Comparison of ENCODE assay signal across 15 cellular contexts in genomic region chr2:61229936-61230335, GRCh38.
DNase-seq lines count a peak whose midpoint lies in the region; ATAC-seq and TF ChIP-seq lines count a peak whose summit lies in the region.
"Had no signal": no experiment of that assay in that cellular context is flagged by ENCODE, and none has a peak within 500 bp of the region (broad histone marks: within the 10 kb centered on the region; RNA-seq: fewer than 3 reads in every experiment).

No MANE protein-coding gene starts in this region.

- DNase-seq in activated T-cell treated with anti-CD3 and anti-CD28 coated beads, Interleukin-2, amount 50 U/mL, for 72 hours, result no peak
- no peak for DNase-seq in activated T-cell treated with anti-CD3 and anti-CD28 coated beads, Interleukin-2, amount 50 U/mL, for 1 hour
- DNase-seq in amniotic epithelial cell (ENCODE audit: low read depth), result peak; percentile 63
- DNase-seq in fibroblast of the aortic adventitia (ENCODE audit: low read depth), result peak; percentile 4
- peak; percentile 6 for DNase-seq in skeletal muscle cell (ENCODE audit: low read depth)
- DNase-seq in NCI-H524 treated with DMSO at 0.1 percent for 48 hours (lab: John Stamatoyannopoulos, UW), result no peak
- DNase-seq in SIG-M5 treated with dmso at 0.1 percent for 504 hours (lab: John Stamatoyannopoulos, UW; ENCODE audit: unreplicated experiment), result no peak
- DNase-seq in foreskin keratinocyte, result no peak
- DNase-seq: CD4-positive, CD25-positive, alpha-beta regulatory T cell; DMS53; H7 had no signal

- H3K27ac ChIP-seq in foreskin keratinocyte, result no peak overlapping the region
- H3K27ac ChIP-seq: 22Rv1; BLaER1 treated with 17β-estradiol and CSF1 and Interleukin-3, amounts not matched to agents 10 nM and 100 nM had no signal

- no peak overlapping the region for H3K4me3 Mint-ChIP-seq in activated T-cell treated with anti-CD3 and anti-CD28 coated beads, Interleukin-2, amount 50 U/mL, for 72 hours
- H3K4me3 Mint-ChIP-seq: GM23338 had no signal

- peak overlapping the region; percentile 34 for H3K27ac Mint-ChIP-seq in activated T-cell treated with anti-CD3 and anti-CD28 coated beads, Interleukin-2, amount 50 U/mL, for 72 hours
- H3K27ac Mint-ChIP-seq: CD4-positive, CD25-positive, alpha-beta regulatory T cell; GM23338 had no signal

- no peak overlapping the region for H3K4me3 ChIP-seq in fibroblast of the aortic adventitia (ENCODE audit: low read depth, low read length)
- no peak overlapping the region for H3K4me3 ChIP-seq in skeletal muscle cell (ENCODE audit: low read depth, low read length)
- H3K4me3 ChIP-seq: BLaER1 treated with 17β-estradiol and CSF1 and Interleukin-3, amounts not matched to agents 10 nM and 100 nM; GM12878; GM23338 had no signal

- no peaks in the 10 kb centered on the region for H3K4me1 ChIP-seq in foreskin keratinocyte
- H3K4me1 ChIP-seq: BLaER1 treated with 17β-estradiol and CSF1 and Interleukin-3, amounts not matched to agents 10 nM and 100 nM had no signal

- peaks cover 6 to 23% of the 10 kb centered on the region in 2 donors for H3K36me3 Mint-ChIP-seq in activated T-cell treated with anti-CD3 and anti-CD28 coated beads, Interleukin-2, amount 50 U/mL, for 72 hours (ENCODE audit: insufficient read depth in 2 of 2)

- no peaks in the 10 kb centered on the region for H3K9me3 Mint-ChIP-seq in activated T-cell treated with anti-CD3 and anti-CD28 coated beads, Interleukin-2, amount 50 U/mL, for 72 hours
- H3K9me3 Mint-ChIP-seq: CD4-positive, CD25-positive, alpha-beta regulatory T cell; GM23338 had no signal

- H3K27me3 Mint-ChIP-seq in activated T-cell treated with anti-CD3 and anti-CD28 coated beads, Interleukin-2, amount 50 U/mL, for 72 hours (ENCODE audit: low read depth), result no peaks in the 10 kb centered on the region
- H3K27me3 Mint-ChIP-seq: CD4-positive, CD25-positive, alpha-beta regulatory T cell had no signal

- H3K27me3 ChIP-seq in foreskin keratinocyte, result no peaks in the 10 kb centered on the region
- H3K27me3 ChIP-seq: BLaER1 treated with 17β-estradiol and CSF1 and Interleukin-3, amounts not matched to agents 10 nM and 100 nM had no signal

- no peaks in the 10 kb centered on the region for H3K4me1 Mint-ChIP-seq in activated T-cell treated with anti-CD3 and anti-CD28 coated beads, Interleukin-2, amount 50 U/mL, for 72 hours (ENCODE audit: low read depth)
- H3K4me1 Mint-ChIP-seq: GM23338 had no signal

- TF ChIP-seq CTCF in fibroblast of the aortic adventitia (IDR thresholded peaks at IDR 0.05; ENCODE audit: insufficient read depth, low read length) (no peak), foreskin keratinocyte (conservative IDR thresholded peaks at IDR 0.05) (no peak)

- no peak for ATAC-seq in activated T-cell treated with anti-CD3 and anti-CD28 coated beads, Interleukin-2, amount 50 U/mL, for 72 hours (replicated peaks in 1 of 2)
- no peak for ATAC-seq in foreskin keratinocyte
- ATAC-seq: GM12878, GM23338 had no signal

Comparison
In these comparisons a context has a peak if more than half of its experiments do, and no peak if none do; other contexts are left out.
1. DNase-seq: peak in amniotic epithelial cell (single experiment), fibroblast of the aortic adventitia (single experiment) and skeletal muscle cell (single experiment); none in activated T-cell treated with anti-CD3 and anti-CD28 coated beads, Interleukin-2, amount 50 U/mL, for 72 hours (0 of 2), activated T-cell treated with anti-CD3 and anti-CD28 coated beads, Interleukin-2, amount 50 U/mL, for 1 hour (single experiment), NCI-H524 treated with DMSO at 0.1 percent for 48 hours (single experiment), SIG-M5 treated with dmso at 0.1 percent for 504 hours (single experiment) and foreskin keratinocyte (0 of 2).